ENCODE assay signal across 27 cellular contexts in genomic region chr7:139852482-139852845, GRCh38. TPM values are rescaled to one million over a fixed set of nuclear protein-coding genes. Genes with fewer than 3 reads are reported as not detected.
DNase-seq lines count a peak whose midpoint lies in the region; ATAC-seq, FAIRE-seq and TF ChIP-seq lines count a peak whose summit lies in the region.
"Had no signal": no experiment of that assay in that cellular context is flagged by ENCODE, and none has a peak within 500 bp of the region (broad histone marks: within the 10 kb centered on the region; RNA-seq: fewer than 3 reads in every experiment).

No MANE protein-coding gene starts in this region.

- H3K27me3 ChIP-seq in HepG2 (ENCODE audit: control insufficient read depth in 1 of 2, insufficient read depth in 2 of 2, low read length in 2 of 2) (no peaks in the 10 kb centered on the region), right lobe of liver (no peaks in the 10 kb centered on the region), esophagus squamous epithelium (no peaks in the 10 kb centered on the region), mesendoderm (ENCODE audit: insufficient read depth, low read length, poor library complexity) (no peaks in the 10 kb centered on the region), stomach (no peaks in the 10 kb centered on the region), heart left ventricle (no peaks in the 10 kb centered on the region)
- H3K27me3 ChIP-seq: BLaER1 had no signal

- peak overlapping the region; percentile 86 for H2BK120ac ChIP-seq in mesendoderm (ENCODE audit: low read depth, low read length)

- intact Hi-C loops in HepG2 (cut with micrococcal nuclease; ENCODE audit: unreplicated experiment), result no loop called here
- intact Hi-C loops in right lobe of liver (cut with DNase I), result no loop called here
- intact Hi-C loops in esophagus squamous epithelium (cut with DNase I), result no loop called here
- intact Hi-C loops in stomach (cut with DNase I; ENCODE audit: low total_unique reads), result no loop called here
- intact Hi-C loops in heart left ventricle (cut with DNase I), result no loop called here

- no peak for TF ChIP-seq RAD21 in HepG2 (CRISPR knock-in tag; IDR thresholded peaks at IDR 0.05)

- no peak overlapping the region for H3K18ac ChIP-seq in mesendoderm (ENCODE audit: low read length)

- WGBS in HepG2 (ENCODE audit: low lambda C conversion rate), result 0% methylated on average over 1 of the region's 1 CpG
- 42% methylated on average over 1 of the region's 1 CpG for WGBS in right lobe of liver (ENCODE audit: insufficient coverage, low coverage, low lambda C conversion rate, missing lambda C conversion rate)
- WGBS in esophagus squamous epithelium, 2 donors, result 44 to 75% methylated on average over 1 of the region's 1 CpG
- no CpG with 5 or more reads among the region's 1 CpG for whole genome bisulfite sequencing in mesendoderm (ENCODE audit: extremely low coverage, insufficient coverage, low lambda C conversion rate)
- 26 to 86% (median 52%) methylated on average over 1 of the region's 1 CpG for WGBS in stomach, 5 donors
- 83 to 91% (median 88%) methylated on average over 1 of the region's 1 CpG for WGBS in heart left ventricle, 4 donors

- H3K4me1 ChIP-seq in HepG2 (ENCODE audit: insufficient read depth, low read length) (peaks cover 48% of the 10 kb centered on the region), right lobe of liver (peaks cover 0 to 3% (median 0%) of the 10 kb centered on the region in 4 donors), esophagus squamous epithelium (peaks cover 4 to 38% (median 27%) of the 10 kb centered on the region in 3 donors), mesendoderm (ENCODE audit: control insufficient read depth, low read depth, low read length) (peaks cover 6% of the 10 kb centered on the region), stomach (peaks cover 17 to 44% (median 31%) of the 10 kb centered on the region in 4 donors), heart left ventricle (peaks cover 0 to 51% (median 0%) of the 10 kb centered on the region in 12 donors)
- H3K4me1 ChIP-seq: HAP-1 had no signal

- H2BK15ac ChIP-seq in mesendoderm (replicated peaks; ENCODE audit: low read depth), result no peak overlapping the region

- H3K4me2 ChIP-seq in HepG2 (ENCODE audit: low read depth, low read length) (peak overlapping the region; percentile 61), mesendoderm (ENCODE audit: low read length) (no peak overlapping the region)

- no peak overlapping the region for H3K23ac ChIP-seq in mesendoderm (ENCODE audit: low read length)

- TF ChIP-seq CTCF in HepG2 (CRISPR knock-in tag; IDR thresholded peaks at IDR 0.05) (no peak), right lobe of liver (IDR thresholded peaks at IDR 0.05) (no peak), esophagus squamous epithelium (IDR thresholded peaks at IDR 0.05) (no peak), stomach (IDR thresholded peaks at IDR 0.05) (no peak), GM20000 (IDR thresholded peaks at IDR 0.05; ENCODE audit: extremely low read depth, missing control alignments) (no peak), heart left ventricle (IDR thresholded peaks at IDR 0.05) (no peak)

- H4K5ac ChIP-seq in mesendoderm (ENCODE audit: low read length), result no peak overlapping the region

- peak; percentile 63 for FAIRE-seq in HepG2 (lab: Jason Lieb, UNC)
- FAIRE-seq: G401.6, RCC 7860 had no signal

- no peaks in the 10 kb centered on the region for H3K79me1 ChIP-seq in mesendoderm (ENCODE audit: low read length)

- H4K20me1 ChIP-seq in HepG2 (ENCODE audit: insufficient read depth, low read length), result no peaks in the 10 kb centered on the region
- H4K20me1 ChIP-seq: BLaER1 had no signal

- H2AK5ac ChIP-seq in mesendoderm (ENCODE audit: low read length), result peak overlapping the region; percentile 24

- no peak for TF ChIP-seq POLR2A in HepG2 (IDR thresholded peaks at IDR 0.05; ENCODE audit: insufficient read depth in 1 of 2, low read depth in 2 of 2, low read length in 2 of 2)
- no peak for TF ChIP-seq POLR2A in right lobe of liver (IDR thresholded peaks at IDR 0.05)
- TF ChIP-seq POLR2A in esophagus squamous epithelium (IDR thresholded peaks at IDR 0.05), result no peak
- no peak for TF ChIP-seq POLR2A in stomach (IDR thresholded peaks at IDR 0.05)
- no peak for TF ChIP-seq POLR2A in heart left ventricle (IDR thresholded peaks at IDR 0.05)

- no peak overlapping the region for H3K4ac ChIP-seq in mesendoderm (ENCODE audit: low read depth, low read length)

- CTCF ChIA-PET in HepG2 (lab: Yijun Ruan, JAX; ENCODE audit: low intra/inter-chr PET ratio, low total read pairs), result no interaction called here

- H4K8ac ChIP-seq in mesendoderm (ENCODE audit: low read depth, low read length), result no peak overlapping the region

- H3K56ac ChIP-seq in mesendoderm (ENCODE audit: low read length), result peak overlapping the region; percentile 75

- no peak overlapping the region for H2AFZ ChIP-seq in HepG2 (ENCODE audit: low read length)

- no peaks in the 10 kb centered on the region for H3K36me3 ChIP-seq in HepG2 (replicated peaks in 1 of 2; ENCODE audit: control insufficient read depth in 1 of 2, insufficient read depth in 2 of 2, low read length in 2 of 2)
- no peaks in the 10 kb centered on the region for H3K36me3 ChIP-seq in right lobe of liver
- no peaks in the 10 kb centered on the region for H3K36me3 ChIP-seq in esophagus squamous epithelium
- H3K36me3 ChIP-seq in mesendoderm (ENCODE audit: control insufficient read depth, insufficient read depth, low read length), result no peaks in the 10 kb centered on the region
- H3K36me3 ChIP-seq in stomach, result no peaks in the 10 kb centered on the region
- H3K36me3 ChIP-seq in heart left ventricle, result no peaks in the 10 kb centered on the region
- H3K36me3 ChIP-seq: BLaER1, HAP-1 had no signal

- ATAC-seq in HepG2, result peak; percentile 71
- no peak for ATAC-seq in right lobe of liver
- no peak for ATAC-seq in HG02970 (IDR thresholded peaks at IDR 0.05; ENCODE audit: low FRiP score, unreplicated experiment)
- ATAC-seq in heart left ventricle, result no peak

- POLR2A ChIA-PET in HepG2 (lab: Yijun Ruan, JAX), result no interaction called here

- H3K9ac ChIP-seq in HepG2 (ENCODE audit: insufficient read depth, low read depth, low read length), result 0 out of 2 replicates have a peak overlapping the region, but pooled peaks have one; percentile 20
- peak overlapping the region; percentile 23 for H3K9ac ChIP-seq in mesendoderm (ENCODE audit: low read length)
- H3K9ac ChIP-seq: BLaER1 had no signal

- peak in 1 of 2 experiments; percentile 89; a peak in 2 of 4 replicates for TF ChIP-seq EP300 in HepG2 (IDR thresholded peaks at IDR 0.05; ENCODE audit: low read depth in 2 of 2, low read length in 2 of 2)
- no peak for TF ChIP-seq EP300 in HepG2 (CRISPR knock-in tag; IDR thresholded peaks at IDR 0.05; ENCODE audit: borderline replicate concordance)
- no peak for TF ChIP-seq EP300 in stomach (IDR thresholded peaks at IDR 0.05)

- DNase-seq in HepG2 (ENCODE audit: low spot score), result peak; percentile 76
- DNase-seq in right lobe of liver, result no peak
- DNase-seq in esophagus squamous epithelium (lab: John Stamatoyannopoulos, UW), result no peak
- no peak for DNase-seq in mesendoderm
- no peak for DNase-seq in stomach
- no peak for DNase-seq in GM20000 (ENCODE audit: low spot score)
- no peak for DNase-seq in heart left ventricle
- DNase-seq: ACHN; CD4-positive, alpha-beta T cell; COR-L47; DMS53; GOT3; HFFc6; NCI-H1092 treated with DMSO at 0.1 percent for 48 hours; NCI-H1436 treated with DMSO at 0.1 percent for 48 hours; NCI-H1930; NCI-H2107; NCI-H524; NCI-H774; SIG-M5 had no signal

- no TSS peak for BruUV-seq in HepG2 (replicated peaks; lab: Mats Ljungman, UMichigan)

- peak overlapping the region; percentile 56 for H3K27ac ChIP-seq in HepG2 (ENCODE audit: extremely low read length, insufficient read depth, low read length)
- H3K27ac ChIP-seq in right lobe of liver, result no peak overlapping the region
- peak overlapping the region in 3 of 4 donors; percentile 12 to 85 (median 82) for H3K27ac ChIP-seq in esophagus squamous epithelium
- peak overlapping the region; percentile 87 for H3K27ac ChIP-seq in mesendoderm (ENCODE audit: low read depth, low read length)
- H3K27ac ChIP-seq in stomach, result peak overlapping the region in 4 of 5 donors; percentile 29 to 85 (median 62)
- no peak overlapping the region for H3K27ac ChIP-seq in heart left ventricle
- H3K27ac ChIP-seq: 22Rv1, BLaER1, SK-N-MC had no signal

- no peaks in the 10 kb centered on the region for H3K79me2 ChIP-seq in HepG2 (ENCODE audit: insufficient read depth, low read length)
- H3K79me2 ChIP-seq in mesendoderm (ENCODE audit: control insufficient read depth, insufficient read depth, low read length), result no peaks in the 10 kb centered on the region

- H3K4me3 ChIP-seq in HepG2 (replicated peaks in 1 of 3; ENCODE audit: insufficient read depth in 1 of 3, low read depth in 2 of 3, low read length in 3 of 3), result 0 out of 6 replicates have a peak overlapping the region, but pooled peaks of 1 of the 3 experiments have one; percentile 8
- H3K4me3 ChIP-seq in right lobe of liver, result no peak overlapping the region
- H3K4me3 ChIP-seq in esophagus squamous epithelium, result no peak overlapping the region
- H3K4me3 ChIP-seq in mesendoderm (ENCODE audit: low read length), result no peak overlapping the region
- H3K4me3 ChIP-seq in stomach, result no peak overlapping the region
- H3K4me3 ChIP-seq in heart left ventricle, result no peak overlapping the region
- H3K4me3 ChIP-seq: BLaER1, HAP-1, SK-N-MC had no signal

- H3K9me3 ChIP-seq in HepG2 (ENCODE audit: low read length), result peaks cover 6% of the 10 kb centered on the region
- no peaks in the 10 kb centered on the region for H3K9me3 ChIP-seq in right lobe of liver
- no peaks in the 10 kb centered on the region for H3K9me3 ChIP-seq in esophagus squamous epithelium
- no peaks in the 10 kb centered on the region for H3K9me3 ChIP-seq in stomach
- peaks cover 0 to 6% (median 0%) of the 10 kb centered on the region in 12 donors for H3K9me3 ChIP-seq in heart left ventricle
- H3K9me3 ChIP-seq: HAP-1 had no signal

- H2BK5ac ChIP-seq in mesendoderm (ENCODE audit: low read length), result peak overlapping the region; percentile 93

- in situ Hi-C loops in HepG2 (cut with HindIII; ENCODE audit: extremely low pct_ligation_motif_present, low pct_unique_long_range_greater_than_20kb), result no loop called here

RNA-seq across cellular contexts. Expression of gene TBXAS1, which starts 23.4 kb away (rescaled TPM):
- total RNA-seq in HepG2 (2016; rRNA removed; fragmentation: Illumina TruSeq; extraction: Trizol) (4.0 and 6.1 TPM in 2 replicates), right lobe of liver (10 to 100 TPM in 4 of 6 experiments, 1 to 10 TPM in 2; 7.6 to 15.6 (median 12.2) TPM), esophagus squamous epithelium (10 to 100 TPM in 3 of 4 donors, 1 to 10 TPM in 1; 9.4 to 24.8 (median 17.8) TPM), stomach (10 to 100 TPM in 4 of 5 donors, 1 to 10 TPM in 1; 1.4 to 92.8 (median 57.8) TPM), heart left ventricle (10 to 100 TPM in 2 of 9 donors, 1 to 10 TPM in 7; 2.0 to 32.0 (median 4.7) TPM)
- 6.2 and 7.7 TPM in 2 replicates for total RNA-seq in HepG2 (2016; cell fraction: cytosol; rRNA removed; fragmentation: Illumina TruSeq; extraction: Trizol; ENCODE audit: low read depth)
- 4.0 and 4.2 TPM in 2 replicates for total RNA-seq in HepG2 (2016; cell fraction: insoluble cytoplasmic fraction; rRNA removed; fragmentation: Illumina TruSeq; extraction: Trizol)
- total RNA-seq in HepG2 (2016; cell fraction: membrane; rRNA removed; fragmentation: Illumina TruSeq; extraction: Trizol), result 6.2 and 7.7 TPM in 2 replicates
- total RNA-seq in HepG2 (2016; cell fraction: nucleus; rRNA removed; fragmentation: Illumina TruSeq; extraction: Trizol), result 5.0 and 7.0 TPM in 2 replicates
- polyA plus RNA-seq in HepG2 (2011; rRNA removed) (4.9 and 6.6 TPM in 2 replicates), stomach (10 to 100 TPM in 1 of 3 donors, 1 to 10 TPM in 2; 7.6 to 10.3 (median 7.9) TPM), heart left ventricle (10 to 100 TPM in 1 of 2 donors, 1 to 10 TPM in 1; 2.3 to 12.8 TPM)
- 4.4 and 4.6 TPM in 2 replicates for polyA plus RNA-seq in HepG2 (2011; cell fraction: cytosol; rRNA removed)
- polyA plus RNA-seq in HepG2 (2011; cell fraction: nucleus; rRNA removed), result 5.3 and 6.9 TPM in 2 replicates
- 2.7 and 3.4 TPM in 2 replicates for polyA plus RNA-seq in HepG2 (2012)
- 5.8 and 8.1 TPM in 2 replicates for polyA plus RNA-seq in HepG2 (2016; cell fraction: cytosol; fragmentation: Illumina TruSeq; extraction: Trizol; ENCODE audit: low read depth)
- polyA plus RNA-seq in HepG2 (2016; cell fraction: insoluble cytoplasmic fraction; fragmentation: Illumina TruSeq; extraction: Trizol; ENCODE audit: low read depth), result 3.9 and 4.1 TPM in 2 replicates
- 5.9 and 6.2 TPM in 2 replicates for polyA plus RNA-seq in HepG2 (2016; cell fraction: membrane; fragmentation: Illumina TruSeq; extraction: Trizol; ENCODE audit: low read depth)
- polyA plus RNA-seq in HepG2 (2016; cell fraction: nucleus; fragmentation: Illumina TruSeq; extraction: Trizol; ENCODE audit: insufficient read depth, low read depth), result 3.4 and 12.1 TPM in 2 replicates
- polyA minus RNA-seq in HepG2 (2011; rRNA and poly(A)+ RNA removed; ENCODE audit: low replicate concordance), result 0.23 and 7.4 TPM in 2 replicates
- 1.5 and 3.0 TPM in 2 replicates for polyA minus RNA-seq in HepG2 (2011; cell fraction: cytosol; rRNA and poly(A)+ RNA removed)
- polyA minus RNA-seq in HepG2 (2011; cell fraction: nucleus; rRNA and poly(A)+ RNA removed), result 6.3 and 9.0 TPM in 2 replicates
- polyA plus RNA-seq in mesendoderm (2013, experiment 1 of 2), result 2.1 TPM
- polyA plus RNA-seq in mesendoderm (2013, experiment 2 of 2), result 1.7 TPM

Comparison
In these comparisons a context has a peak if more than half of its experiments do, and no peak if none do; other contexts are left out.
1. H3K27ac ChIP-seq: peak in HepG2 (single experiment), esophagus squamous epithelium (3 of 4), mesendoderm (single experiment) and stomach (4 of 5); none in right lobe of liver (0 of 3) and heart left ventricle (0 of 12).